In genomic region chr1:21593231-21593630, GRCh38 we compare ENCODE assay signal across 28 cellular contexts.
"Had no signal": no experiment of that assay in that cellular context is flagged by ENCODE, and none has a peak within 500 bp of the region (broad histone marks: within the 10 kb centered on the region; RNA-seq: fewer than 3 reads in every experiment).

No MANE protein-coding gene starts in this region.

- H3K27ac ChIP-seq: cardiac muscle cell, colonic mucosa had no signal

- H3K9me3 ChIP-seq: adrenal gland, colonic mucosa had no signal

- H3K4me3 ChIP-seq: adrenal gland, cardiac muscle cell, colonic mucosa had no signal

- ATAC-seq: activated CD8-positive, alpha-beta T cell treated with anti-CD3 and anti-CD28 coated beads for 36 hours; activated naive CD4-positive, alpha-beta T cell treated with anti-CD3 and anti-CD28 coated beads, Interleukin-2, amount 50 U/mL, for 72 hours; activated T-cell treated with anti-CD3 and anti-CD28 coated beads, Interleukin-2, amount 50 U/mL, for 4 hours; activated T-cell treated with anti-CD3 and anti-CD28 coated beads, Interleukin-2, amount 50 U/mL, for 72 hours; activated T-helper 17 cell treated with anti-CD3 and anti-CD28 coated beads, Interleukin-2, amount 50 U/mL, for 72 hours had no signal

- DNase-seq: activated B cell treated with CpG ODN at 0.5 μM for 24 hours; activated CD4-positive, alpha-beta memory T cell treated with anti-CD3 and anti-CD28 coated beads for 36 hours; activated CD4-positive, alpha-beta T cell treated with anti-CD3 and anti-CD28 coated beads for 4 hours; activated CD4-positive, alpha-beta T cell treated with anti-CD3 and anti-CD28 coated beads, Interleukin-2, amount 10 ng/mL, durations not matched to agents 24 days and 14 days; activated CD4-positive, alpha-beta T cell treated with anti-CD3 and anti-CD28 coated beads, Interleukin-2, amount 50 U/mL, for 1 hour; activated CD4-positive, alpha-beta T cell treated with anti-CD3 and anti-CD28 coated beads, Interleukin-2, amount 50 U/mL, for 4 hours; activated CD4-positive, CD25-positive, alpha-beta regulatory T cell treated with anti-CD3 and anti-CD28 coated beads, Interleukin-2, amount 50 U/mL, for 72 hours; activated CD8-positive, alpha-beta memory T cell treated with anti-CD3 and anti-CD28 coated beads, Interleukin-2, amount 50 U/mL, for 4 hours; activated CD8-positive, alpha-beta T cell treated with anti-CD3 and anti-CD28 coated beads for 36 hours; activated effector memory CD4-positive, alpha-beta T cell treated with anti-CD3 and anti-CD28 coated beads, Interleukin-2, amount 50 U/mL, for 16 hours; activated gamma-delta T cell treated with Interleukin-2 at 50 U/mL for 16 hours; activated naive CD4-positive, alpha-beta T cell; activated naive CD4-positive, alpha-beta T cell treated with anti-CD3 and anti-CD28 coated beads for 36 hours; activated naive CD4-positive, alpha-beta T cell treated with anti-CD3 and anti-CD28 coated beads, Interleukin-2, amount 50 U/mL, for 16 hours; activated naive CD8-positive, alpha-beta T cell treated with anti-CD3 and anti-CD28 coated beads for 36 hours; activated T-cell treated with anti-CD3 and anti-CD28 coated beads for 4 hours; activated T-cell treated with anti-CD3 and anti-CD28 coated beads, Interleukin-2, amount 50 U/mL, for 1 hour; activated T-cell treated with anti-CD3 and anti-CD28 coated beads, Interleukin-2, amount 50 U/mL, for 4 hours; activated T-cell treated with anti-CD3 and anti-CD28 coated beads, Interleukin-2, amount 50 U/mL, for 72 hours; adrenal gland; amniotic stem cell; aorta; colonic mucosa; T-helper 2 cell; T-helper 9 cell had no signal

- H3K4me1 ChIP-seq: colonic mucosa had no signal

- H3K27me3 ChIP-seq: adrenal gland, cardiac muscle cell, colonic mucosa had no signal

- H3K36me3 ChIP-seq: adrenal gland, cardiac muscle cell, colonic mucosa had no signal
